18 cellular contexts compared by ENCODE assay signal in the genomic region with DNA sequence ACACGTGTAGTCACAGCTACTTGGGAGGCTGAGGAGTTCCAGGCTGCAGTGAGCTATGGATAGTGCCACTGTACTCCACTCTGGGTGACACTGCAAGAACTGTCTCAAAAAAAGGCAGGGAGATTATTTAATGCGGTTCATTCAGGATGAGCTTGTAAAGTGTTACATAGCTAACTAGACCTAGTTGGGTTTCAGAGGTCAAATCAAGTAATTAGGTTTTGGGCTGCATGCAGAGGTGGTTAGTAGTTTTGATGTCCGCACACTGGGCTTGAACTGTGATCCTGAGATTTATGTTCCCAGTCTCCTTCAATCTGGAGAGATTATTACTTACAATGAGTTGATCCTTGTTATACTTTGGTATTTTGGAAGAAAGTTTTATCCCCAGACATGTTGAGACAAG. TPM values are rescaled to one million over a fixed set of nuclear protein-coding genes. Genes with fewer than 3 reads are reported as not detected.
A peak's percentile ranks its signal among the peaks of the same experiment; 100 is the strongest.
DNase-seq lines count a peak whose midpoint lies in the region; ATAC-seq, FAIRE-seq and TF ChIP-seq lines count a peak whose summit lies in the region.
"Had no signal": no experiment of that assay in that cellular context is flagged by ENCODE, and none has a peak within 500 bp of the region (broad histone marks: within the 10 kb centered on the region; RNA-seq: fewer than 3 reads in every experiment).

No MANE protein-coding gene starts in this region.

- H3K27me3 ChIP-seq in CD4-positive, CD25-positive, alpha-beta regulatory T cell (ENCODE audit: control insufficient read depth, insufficient read depth, low read length): no peaks in the 10 kb centered on the region
- H3K27me3 ChIP-seq in GM23338 (ENCODE audit: insufficient read depth) (no peaks in the 10 kb centered on the region), mesenchymal stem cell (ENCODE audit: control insufficient read depth in 1 of 2, insufficient read depth in 1 of 2, low read length in 2 of 2) (no peaks in the 10 kb centered on the region)
- H3K27me3 ChIP-seq: BLaER1, tibial artery had no signal

- ATAC-seq in CD4-positive, CD25-positive, alpha-beta regulatory T cell (ENCODE audit: low read depth in 2 of 2): no peak
- ATAC-seq in GM23338: no peak
- no peak for ATAC-seq in WTC11
- ATAC-seq in HG02973 (IDR thresholded peaks at IDR 0.05; ENCODE audit: unreplicated experiment): no peak
- no peak for ATAC-seq in GM18861 (IDR thresholded peaks at IDR 0.05; ENCODE audit: unreplicated experiment)
- ATAC-seq: activated naive CD4-positive, alpha-beta T cell treated with anti-CD3 and anti-CD28 coated beads, Interleukin-2, amount 50 U/mL, for 72 hours had no signal

- TF ChIP-seq POLR2A in H54 (IDR thresholded peaks at IDR 0.05; ENCODE audit: low read depth, low read length): no peak

- H3K27ac Mint-ChIP-seq in CD4-positive, CD25-positive, alpha-beta regulatory T cell: peak overlapping the region in 2 of 3 donors; percentile 68 to 99
- H3K27ac Mint-ChIP-seq in GM23338: peak overlapping the region; percentile 49; the same call in 1 of the 2 replicates
- peak overlapping the region; percentile 95 for H3K27ac Mint-ChIP-seq in WTC11

- no peak overlapping the region for H2BK5ac ChIP-seq in mesenchymal stem cell (ENCODE audit: low read depth, low read length, poor library complexity, severe bottlenecking)

- no peak overlapping the region for H3K14ac ChIP-seq in mesenchymal stem cell (ENCODE audit: low read length in 2 of 2)

- H3K4me3 ChIP-seq in CD4-positive, CD25-positive, alpha-beta regulatory T cell (ENCODE audit: low read depth, low read length): no peak overlapping the region
- H3K4me3 ChIP-seq in GM23338: no peak overlapping the region
- H3K4me3 ChIP-seq in mesenchymal stem cell (ENCODE audit: insufficient read depth in 1 of 2, low read depth in 1 of 2, low read length in 2 of 2): no peak overlapping the region
- H3K4me3 ChIP-seq: BLaER1, tibial artery had no signal

- peaks cover 89% of the 10 kb centered on the region for H3K79me2 ChIP-seq in GM23338 (replicated peaks; ENCODE audit: insufficient read depth)

- CTCF ChIA-PET in WTC11 (lab: Charles Lee): no interaction called here

- H3K23ac ChIP-seq in mesenchymal stem cell (ENCODE audit: low read length in 2 of 2): no peak overlapping the region

- no peak overlapping the region for H3K27ac ChIP-seq in CD4-positive, CD25-positive, alpha-beta regulatory T cell (ENCODE audit: insufficient read depth, low read length, poor library complexity, severe bottlenecking)
- H3K27ac ChIP-seq in GM23338 (ENCODE audit: low read depth) (peak overlapping the region; percentile 90), mesenchymal stem cell (ENCODE audit: low read length, poor library complexity, severe bottlenecking) (peak overlapping the region; percentile 28)
- H3K27ac ChIP-seq: BLaER1, tibial artery had no signal

- no peak overlapping the region for H2AK5ac ChIP-seq in mesenchymal stem cell (ENCODE audit: low read length, severe bottlenecking)

- H2BK12ac ChIP-seq in mesenchymal stem cell (ENCODE audit: low read length in 2 of 2): no peak overlapping the region

- intact Hi-C loops in posterior cingulate gyrus (cut with DNase I): no loop called here

- H3K4me3 Mint-ChIP-seq in CD4-positive, CD25-positive, alpha-beta regulatory T cell: peak overlapping the region in 2 of 4 donors; percentile 17 to 57
- no peak overlapping the region for H3K4me3 Mint-ChIP-seq in GM23338
- no peak overlapping the region for H3K4me3 Mint-ChIP-seq in WTC11

- H3K27me3 Mint-ChIP-seq in CD4-positive, CD25-positive, alpha-beta regulatory T cell: no peaks in the 10 kb centered on the region
- H3K27me3 Mint-ChIP-seq in GM23338 (ENCODE audit: insufficient read depth, low read depth, poor library complexity) (peaks cover 24% of the 10 kb centered on the region), WTC11 (ENCODE audit: low read depth) (no peaks in the 10 kb centered on the region)

- H3F3A ChIP-seq in GM23338 (replicated peaks; ENCODE audit: low read depth): peaks cover 36% of the 10 kb centered on the region

- 95% methylated on average over 3 of the region's 3 CpGs for WGBS in mesenchymal stem cell

- POLR2A ChIA-PET in WTC11 (lab: Charles Lee): no interaction called here

- H3K9ac ChIP-seq in mesenchymal stem cell (ENCODE audit: low read length): no peak overlapping the region
- H3K9ac ChIP-seq: BLaER1 had no signal

- peaks cover 25% of the 10 kb centered on the region for H3K36me3 Mint-ChIP-seq in CD4-positive, CD25-positive, alpha-beta regulatory T cell
- H3K36me3 Mint-ChIP-seq in GM23338 (ENCODE audit: low read depth) (peaks cover 63% of the 10 kb centered on the region), WTC11 (peaks cover 49% of the 10 kb centered on the region)

- peaks cover 56% of the 10 kb centered on the region for H4K20me1 ChIP-seq in GM23338 (replicated peaks; ENCODE audit: insufficient read depth)

- no peaks in the 10 kb centered on the region for H3K9me3 Mint-ChIP-seq in CD4-positive, CD25-positive, alpha-beta regulatory T cell
- H3K9me3 Mint-ChIP-seq in GM23338 (peaks cover 4% of the 10 kb centered on the region; the same call in 1 of the 3 replicates), WTC11 (no peaks in the 10 kb centered on the region)
- H3K9me3 Mint-ChIP-seq: activated naive CD4-positive, alpha-beta T cell treated with anti-CD3 and anti-CD28 coated beads, Interleukin-2, amount 50 U/mL, for 72 hours had no signal

- H2AFZ ChIP-seq in GM23338 (no peak overlapping the region), mesenchymal stem cell (ENCODE audit: low read depth, low read length) (no peak overlapping the region)

- peaks cover 26% of the 10 kb centered on the region for H3K4me1 ChIP-seq in CD4-positive, CD25-positive, alpha-beta regulatory T cell (ENCODE audit: control insufficient read depth, insufficient read depth, low read length, poor library complexity, severe bottlenecking)
- H3K4me1 ChIP-seq in GM23338 (ENCODE audit: insufficient read depth): peaks cover 22% of the 10 kb centered on the region
- H3K4me1 ChIP-seq in mesenchymal stem cell (ENCODE audit: control insufficient read depth, insufficient read depth, low read depth, low read length): peaks cover 8% of the 10 kb centered on the region

- no peak for FAIRE-seq in H54 (lab: Jason Lieb, UNC)

- H3K4me2 ChIP-seq in GM23338: no peak overlapping the region
- no peak overlapping the region for H3K4me2 ChIP-seq in mesenchymal stem cell (ENCODE audit: low read length, poor library complexity, severe bottlenecking)

- H3K36me3 ChIP-seq in CD4-positive, CD25-positive, alpha-beta regulatory T cell (ENCODE audit: control insufficient read depth, insufficient read depth, low read length): peaks cover 30% of the 10 kb centered on the region
- H3K36me3 ChIP-seq in GM23338 (ENCODE audit: insufficient read depth) (peaks cover 26% of the 10 kb centered on the region), mesenchymal stem cell (ENCODE audit: control insufficient read depth in 1 of 2, insufficient read depth in 2 of 2, low read depth in 1 of 2, low read length in 2 of 2) (peaks cover 21 to 43% of the 10 kb centered on the region in 2 experiments)

- H2BK15ac ChIP-seq in mesenchymal stem cell (ENCODE audit: low read depth, poor library complexity, severe bottlenecking): no peak overlapping the region

- TF ChIP-seq CTCF in GM23338 (conservative IDR thresholded peaks at IDR 0.05; ENCODE audit: low read depth in 2 of 2) (no peak), WTC11 (IDR thresholded peaks at IDR 0.05) (no peak)

- H3K4me1 Mint-ChIP-seq in CD4-positive, CD25-positive, alpha-beta regulatory T cell: peaks cover 12 to 62% (median 52%) of the 10 kb centered on the region in 4 donors
- H3K4me1 Mint-ChIP-seq in GM23338: peaks cover 33% of the 10 kb centered on the region
- peaks cover 40% of the 10 kb centered on the region for H3K4me1 Mint-ChIP-seq in WTC11

- no peaks in the 10 kb centered on the region for H3K9me3 ChIP-seq in CD4-positive, CD25-positive, alpha-beta regulatory T cell (ENCODE audit: control insufficient read depth in 2 of 2, low read length in 2 of 2)
- no peaks in the 10 kb centered on the region for H3K9me3 ChIP-seq in mesenchymal stem cell (ENCODE audit: control insufficient read depth, low read length)
- H3K9me3 ChIP-seq: BLaER1, tibial artery had no signal

- H4K8ac ChIP-seq in mesenchymal stem cell (ENCODE audit: low read length): no peak overlapping the region

- H3K9me2 ChIP-seq in GM23338 (ENCODE audit: insufficient read depth): no peaks in the 10 kb centered on the region

- H2BK120ac ChIP-seq in mesenchymal stem cell (ENCODE audit: low read depth, low read length): no peak overlapping the region

- no peak overlapping the region for H3K18ac ChIP-seq in mesenchymal stem cell (ENCODE audit: low read depth in 1 of 2, low read length in 2 of 2)

- DNase-seq in CD4-positive, CD25-positive, alpha-beta regulatory T cell: no peak
- no peak for DNase-seq in GM23338 (ENCODE audit: low spot score)
- no peak for DNase-seq in WTC11 (ENCODE audit: low spot score)
- DNase-seq in mesenchymal stem cell: no peak
- no peak for DNase-seq in posterior cingulate gyrus
- DNase-seq in H54 (ENCODE audit: insufficient read length, low spot score): no peak
- DNase-seq: kidney glomerular epithelial cell; NCI-H1930; NCI-H524 treated with DMSO at 0.1 percent for 48 hours; retina; stimulated activated CD4-positive, alpha-beta T cell treated with anti-CD3 and anti-CD28 coated beads, Interleukin-1b, Interleukin-23, amount 100 ng/mL, for 48 hours; T1000; tibial artery had no signal

- no peaks in the 10 kb centered on the region for H3K79me1 ChIP-seq in mesenchymal stem cell (replicated peaks; ENCODE audit: low read length, poor library complexity, severe bottlenecking)

- H3K4ac ChIP-seq in mesenchymal stem cell (ENCODE audit: low read depth in 1 of 2, low read length in 2 of 2): no peak overlapping the region

- no peak overlapping the region for H4K91ac ChIP-seq in mesenchymal stem cell (ENCODE audit: low read length)

RNA-seq across cellular contexts. Expression of a gene that starts 2.1 kb away (rescaled TPM):
- 201 TPM for total RNA-seq in CD4-positive, CD25-positive, alpha-beta regulatory T cell
- polyA plus RNA-seq in CD4-positive, CD25-positive, alpha-beta regulatory T cell: 100 to 1,000 TPM; 286 to 306 (median 295) TPM
- total RNA-seq in GM23338 (2014; rRNA removed; shearing (Covaris generic)): 133 and 147 TPM in 2 replicates
- 122 and 146 TPM in 2 replicates for polyA plus RNA-seq in GM23338 (2016; fragmentation: Nextera tagmentation; extraction: Ambion mirVana)
- 144 to 163 TPM (median 154 TPM) in 3 replicates for total RNA-seq in WTC11 (2021)
- 94.6 TPM for polyA plus RNA-seq in mesenchymal stem cell (2013, experiment 1 of 2)
- 98.2 TPM for polyA plus RNA-seq in mesenchymal stem cell (2013, experiment 2 of 2)

RNA-seq across cellular contexts. Expression of a gene that starts 20.0 kb away (rescaled TPM):
- total RNA-seq in CD4-positive, CD25-positive, alpha-beta regulatory T cell: 233 TPM
- 10 to 100 TPM; 56.7 to 76.9 (median 69.2) TPM for polyA plus RNA-seq in CD4-positive, CD25-positive, alpha-beta regulatory T cell
- total RNA-seq in GM23338 (2014; rRNA removed; shearing (Covaris generic)): 83.1 and 83.5 TPM in 2 replicates
- 39.7 and 45.4 TPM in 2 replicates for polyA plus RNA-seq in GM23338 (2016; fragmentation: Nextera tagmentation; extraction: Ambion mirVana)
- 92.0 to 146 TPM (median 137 TPM) in 3 replicates for total RNA-seq in WTC11 (2021)
- polyA plus RNA-seq in mesenchymal stem cell (2013, experiment 1 of 2): 28.0 TPM
- polyA plus RNA-seq in mesenchymal stem cell (2013, experiment 2 of 2): 26.7 TPM

RNA-seq across cellular contexts. Expression of a gene that starts 41.3 kb away (rescaled TPM):
- 10.0 TPM for total RNA-seq in CD4-positive, CD25-positive, alpha-beta regulatory T cell
- polyA plus RNA-seq in CD4-positive, CD25-positive, alpha-beta regulatory T cell: 10 to 100 TPM; 12.6 to 17.6 (median 15.3) TPM
- total RNA-seq in GM23338 (2014; rRNA removed; shearing (Covaris generic)): 22.9 and 31.0 TPM in 2 replicates
- polyA plus RNA-seq in GM23338 (2016; fragmentation: Nextera tagmentation; extraction: Ambion mirVana): 21.1 and 28.0 TPM in 2 replicates
- total RNA-seq in WTC11 (2021): 14.1 to 21.3 TPM (median 20.3 TPM) in 3 replicates
- 20.3 TPM for polyA plus RNA-seq in mesenchymal stem cell (2013, experiment 1 of 2)
- 19.6 TPM for polyA plus RNA-seq in mesenchymal stem cell (2013, experiment 2 of 2)

RNA-seq across cellular contexts. Expression of a gene that starts 43.4 kb away (rescaled TPM):
- total RNA-seq in CD4-positive, CD25-positive, alpha-beta regulatory T cell: 31.4 TPM
- polyA plus RNA-seq in CD4-positive, CD25-positive, alpha-beta regulatory T cell: 10 to 100 TPM; 31.0 to 37.8 (median 35.6) TPM
- total RNA-seq in GM23338 (2014; rRNA removed; shearing (Covaris generic)): 36.1 and 39.1 TPM in 2 replicates
- 53.2 and 60.7 TPM in 2 replicates for polyA plus RNA-seq in GM23338 (2016; fragmentation: Nextera tagmentation; extraction: Ambion mirVana)
- total RNA-seq in WTC11 (2021): 35.9 to 47.3 TPM (median 41.7 TPM) in 3 replicates
- 49.7 TPM for polyA plus RNA-seq in mesenchymal stem cell (2013, experiment 1 of 2)
- 48.2 TPM for polyA plus RNA-seq in mesenchymal stem cell (2013, experiment 2 of 2)

RNA-seq across cellular contexts. Expression of a gene that starts 43.5 kb away (rescaled TPM):
- total RNA-seq in CD4-positive, CD25-positive, alpha-beta regulatory T cell: 0.35 TPM
- not detected for polyA plus RNA-seq in CD4-positive, CD25-positive, alpha-beta regulatory T cell
- 0.74 and 1.2 TPM in 2 replicates for total RNA-seq in GM23338 (2014; rRNA removed; shearing (Covaris generic))
- 0.12 and 0.39 TPM in 2 replicates for polyA plus RNA-seq in GM23338 (2016; fragmentation: Nextera tagmentation; extraction: Ambion mirVana)
- 0.71 to 0.85 TPM (median 0.80 TPM) in 3 replicates for total RNA-seq in WTC11 (2021)
- polyA plus RNA-seq in mesenchymal stem cell (2013, experiment 1 of 2): 0.15 TPM
- polyA plus RNA-seq in mesenchymal stem cell (2013, experiment 2 of 2): 0.23 TPM
- total RNA-seq: Daoy had no signal
